ENCODE assay signal across 11 cellular contexts in the genomic region with DNA sequence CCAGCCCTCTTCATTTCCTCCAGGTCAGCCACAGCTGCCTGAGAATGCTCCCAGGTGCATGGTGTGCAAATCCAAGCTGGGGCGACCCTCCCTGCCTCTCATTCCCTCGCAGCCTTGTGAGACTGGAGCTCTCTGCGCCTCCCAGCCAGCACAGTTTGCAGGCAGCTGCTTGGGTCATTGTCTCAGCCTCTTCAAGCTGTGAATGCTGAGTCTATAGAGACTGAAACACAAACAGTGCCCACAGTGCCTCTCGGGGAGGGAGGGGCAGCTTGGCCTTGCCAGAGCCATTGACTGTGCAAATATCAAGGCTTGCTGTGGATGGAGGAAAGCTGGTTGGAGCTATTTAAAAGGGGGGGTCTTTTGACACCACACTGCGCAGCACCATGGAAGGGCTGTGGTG. TPM values are rescaled to one million over a fixed set of nuclear protein-coding genes. Genes with fewer than 3 reads are reported as not detected.
A peak's percentile ranks its signal among the peaks of the same experiment; 100 is the strongest.
DNase-seq lines count a peak whose midpoint lies in the region; ATAC-seq, FAIRE-seq and TF ChIP-seq lines count a peak whose summit lies in the region.
"Had no signal": no experiment of that assay in that cellular context is flagged by ENCODE, and none has a peak within 500 bp of the region (broad histone marks: within the 10 kb centered on the region; RNA-seq: fewer than 3 reads in every experiment).

No MANE protein-coding gene starts in this region.

- no peak overlapping the region for H3K27ac ChIP-seq in astrocyte (ENCODE audit: low read depth, low read length)
- peak overlapping the region; percentile 83 for H3K27ac ChIP-seq in lower lobe of right lung
- peak overlapping the region; percentile 73 to 86 for H3K27ac ChIP-seq in tibial artery

- H4K20me1 ChIP-seq in astrocyte (ENCODE audit: insufficient read depth, low read length) = no peaks in the 10 kb centered on the region

- peaks cover 44% of the 10 kb centered on the region for H3K79me2 ChIP-seq in astrocyte (ENCODE audit: insufficient read depth, low read length)

- H3K36me3 Mint-ChIP-seq in astrocyte (ENCODE audit: low read depth, unreplicated experiment) = peaks cover 9% of the 10 kb centered on the region

- FAIRE-seq in astrocyte (lab: Jason Lieb, UNC) = no peak
- FAIRE-seq: TTC549 had no signal

- intact Hi-C loops in lower lobe of right lung (cut with DNase I) (no loop called here), tibial artery (cut with DNase I; ENCODE audit: low total_unique reads) (no loop called here)

- H3K4me3 ChIP-seq in astrocyte (ENCODE audit: insufficient read depth, low read depth, low read length) = no peak overlapping the region
- H3K4me3 ChIP-seq in lower lobe of right lung = no peak overlapping the region
- H3K4me3 ChIP-seq in tibial artery = no peak overlapping the region

- DNase-seq in DMS 273 (lab: John Stamatoyannopoulos, UW; ENCODE audit: unreplicated experiment) (peak; percentile 64), DMS 273 treated with DMSO at 0.1 percent for 48 hours (lab: John Stamatoyannopoulos, UW) (no peak), astrocyte (ENCODE audit: low read depth) (no peak), lower lobe of right lung (peak; percentile 83), tibial artery (peak in 1 of 2 donors; percentile 82), EL (no peak), activated gamma-delta T cell (lab: John Stamatoyannopoulos, UW) (no peak)
- DNase-seq: 8988T, Kasumi-1 had no signal

- H2AFZ ChIP-seq in astrocyte (ENCODE audit: low read depth, low read length) = no peak overlapping the region

- H3K27ac Mint-ChIP-seq in astrocyte (ENCODE audit: unreplicated experiment) = peak overlapping the region; percentile 63

- H3K4me2 ChIP-seq in astrocyte (ENCODE audit: low read length) = no peak overlapping the region

- ATAC-seq in lower lobe of right lung (peak; percentile 79 to 84), GM19351 (IDR thresholded peaks at IDR 0.05; ENCODE audit: unreplicated experiment) (no peak)

- H3K4me3 Mint-ChIP-seq in astrocyte (ENCODE audit: unreplicated experiment) = no peak overlapping the region

- H3K27me3 ChIP-seq in astrocyte (ENCODE audit: insufficient read depth, low read length) = no peaks in the 10 kb centered on the region
- no peaks in the 10 kb centered on the region for H3K27me3 ChIP-seq in lower lobe of right lung (ENCODE audit: low read depth)
- no peaks in the 10 kb centered on the region for H3K27me3 ChIP-seq in tibial artery

- H3K9ac ChIP-seq in astrocyte (ENCODE audit: low read length) = no peak overlapping the region

- H3K4me1 Mint-ChIP-seq in astrocyte (ENCODE audit: low read depth, unreplicated experiment) = peaks cover 58% of the 10 kb centered on the region

- H3K9me3 Mint-ChIP-seq in astrocyte (ENCODE audit: unreplicated experiment) = peaks cover under 1% of the 10 kb centered on the region

- peaks cover 2% of the 10 kb centered on the region for H3K27me3 Mint-ChIP-seq in astrocyte (ENCODE audit: low read depth, unreplicated experiment)

- H3K4me1 ChIP-seq in astrocyte (ENCODE audit: insufficient read depth, low read length) (peaks cover 32% of the 10 kb centered on the region), lower lobe of right lung (peaks cover 100% of the 10 kb centered on the region), tibial artery (peaks cover 8 to 98% (median 76%) of the 10 kb centered on the region in 4 donors)

- H3K9me3 ChIP-seq in astrocyte (ENCODE audit: insufficient read depth, low read depth, low read length) (no peaks in the 10 kb centered on the region), lower lobe of right lung (no peaks in the 10 kb centered on the region), tibial artery (no peaks in the 10 kb centered on the region)

- no peak for TF ChIP-seq CTCF in astrocyte (IDR thresholded peaks at IDR 0.05; ENCODE audit: insufficient read depth, low read depth, low read length)
- TF ChIP-seq CTCF in lower lobe of right lung (IDR thresholded peaks at IDR 0.05) = no peak
- TF ChIP-seq CTCF in tibial artery (IDR thresholded peaks at IDR 0.05) = no peak

- H3K36me3 ChIP-seq in astrocyte (ENCODE audit: insufficient read depth, low read length) (no peaks in the 10 kb centered on the region), lower lobe of right lung (peaks cover 3% of the 10 kb centered on the region), tibial artery (no peaks in the 10 kb centered on the region)

RNA-seq across cellular contexts. Expression of a gene that starts 10.6 kb away (rescaled TPM):
- total RNA-seq in astrocyte (16.3 and 17.7 TPM in 2 replicates), lower lobe of right lung (83.9 TPM)

Comparison
In these comparisons a context has a peak if more than half of its experiments do, and no peak if none do; other contexts are left out.
1. DNase-seq: peak in DMS 273 (single experiment) and lower lobe of right lung (single experiment); none in DMS 273 treated with DMSO at 0.1 percent for 48 hours (single experiment), astrocyte (single experiment), EL (single experiment) and activated gamma-delta T cell (single experiment).